ENCODE assay signal across 25 cellular contexts in the genomic region with DNA sequence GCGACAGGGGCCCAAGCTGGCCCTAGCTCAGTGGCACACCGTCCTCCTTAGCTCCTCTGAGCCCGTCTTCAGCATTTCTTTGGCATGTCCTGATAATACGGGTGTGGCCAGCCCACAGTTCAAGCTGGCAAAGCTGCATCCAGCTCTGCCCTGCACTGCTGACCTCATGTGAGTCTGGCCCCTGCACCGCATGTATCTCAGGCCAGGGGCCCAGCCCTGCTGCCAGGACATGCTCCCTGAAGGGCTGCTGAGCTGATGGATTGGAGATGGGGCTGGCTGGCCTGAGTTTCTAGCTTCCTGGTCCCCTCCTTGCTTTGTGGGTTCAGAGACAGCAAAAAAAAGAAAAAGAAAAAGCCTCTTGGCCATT. TPM values are rescaled to one million over a fixed set of nuclear protein-coding genes. Genes with fewer than 3 reads are reported as not detected.
DNase-seq lines count a peak whose midpoint lies in the region; ATAC-seq and TF ChIP-seq lines count a peak whose summit lies in the region.
"Had no signal": no experiment of that assay in that cellular context is flagged by ENCODE, and none has a peak within 500 bp of the region (broad histone marks: within the 10 kb centered on the region; RNA-seq: fewer than 3 reads in every experiment).

No MANE protein-coding gene starts in this region.

- DNase-seq in G401 (ENCODE audit: low spot score) (peak; percentile 44), T-helper 17 cell (no peak), heart right ventricle (no peak), nephron progenitor cell (no peak), head of caudate nucleus (no peak)
- DNase-seq: activated CD4-positive, alpha-beta T cell treated with anti-CD3 and anti-CD28 coated beads, Interleukin-2, amount 50 U/mL, for 4 hours; activated gamma-delta T cell; dermis blood vessel endothelial cell; foreskin keratinocyte; HCEC 1CT; left lung; NCI-H345; PC-3; SIG-M5; sigmoid colon; stimulated activated naive B cell treated with anti-CD40 and anti-IgM and Interleukin-4, amounts not matched to agents 10 μg/mL and 1 μg/mL and 100 μg/mL, for 72 hours; T-helper 2 cell had no signal

- no peaks in the 10 kb centered on the region for H3K9me3 Mint-ChIP-seq in nephron progenitor cell
- H3K9me3 Mint-ChIP-seq: stimulated activated naive B cell treated with anti-CD40 and anti-IgM and Interleukin-4, amounts not matched to agents 10 μg/mL and 1 μg/mL and 100 μg/mL, for 72 hours had no signal

- in situ Hi-C loops in G401 (cut with HindIII; ENCODE audit: low sequenced_read_pairs), result no loop called here

- peak overlapping the region in 7 of 10 donors; percentile 4 to 94 (median 86) for H3K27ac ChIP-seq in heart right ventricle
- H3K27ac ChIP-seq in neural cell (ENCODE audit: low read length), result no peak overlapping the region
- H3K27ac ChIP-seq: BLaER1, foreskin keratinocyte, left lung had no signal

- H3K27ac Mint-ChIP-seq in T-helper 17 cell (no peak overlapping the region), nephron progenitor cell (no peak overlapping the region)
- H3K27ac Mint-ChIP-seq: stimulated activated naive B cell treated with anti-CD40 and anti-IgM and Interleukin-4, amounts not matched to agents 10 μg/mL and 1 μg/mL and 100 μg/mL, for 72 hours had no signal

- no peak overlapping the region for H3K9ac ChIP-seq in neural cell (ENCODE audit: low read length)
- H3K9ac ChIP-seq: BLaER1 had no signal

- H3K4me1 ChIP-seq in heart right ventricle, result peaks cover 2 to 47% (median 31%) of the 10 kb centered on the region in 9 donors
- H3K4me1 ChIP-seq: foreskin keratinocyte had no signal

- no peaks in the 10 kb centered on the region for H3K9me2 ChIP-seq in neural cell (ENCODE audit: insufficient read depth, low read length)

- ATAC-seq in T-helper 17 cell (no peak), heart right ventricle (no peak), HG03139 (IDR thresholded peaks at IDR 0.05; ENCODE audit: unreplicated experiment) (no peak), HG03521 (IDR thresholded peaks at IDR 0.05; ENCODE audit: unreplicated experiment) (no peak)
- ATAC-seq: foreskin keratinocyte; left lung; PC-3; stimulated activated naive B cell treated with anti-CD40 and anti-IgM and Interleukin-4, amounts not matched to agents 10 μg/mL and 1 μg/mL and 100 μg/mL, for 72 hours had no signal

- H3K4me1 Mint-ChIP-seq in T-helper 17 cell (peaks cover 6% of the 10 kb centered on the region), nephron progenitor cell (peaks cover 34% of the 10 kb centered on the region)

- no peaks in the 10 kb centered on the region for H4K20me1 ChIP-seq in neural cell (ENCODE audit: insufficient read depth)
- H4K20me1 ChIP-seq: BLaER1 had no signal

- no peak overlapping the region for H3K4me2 ChIP-seq in neural cell (ENCODE audit: low read length)
- H3K4me2 ChIP-seq: BLaER1 had no signal

- H3K4me3 Mint-ChIP-seq in T-helper 17 cell (peak overlapping the region; percentile 25), nephron progenitor cell (no peak overlapping the region)
- H3K4me3 Mint-ChIP-seq: stimulated activated naive B cell treated with anti-CD40 and anti-IgM and Interleukin-4, amounts not matched to agents 10 μg/mL and 1 μg/mL and 100 μg/mL, for 72 hours had no signal

- H3K4me3 ChIP-seq in heart right ventricle (peak overlapping the region in 8 of 10 donors; percentile 42 to 75 (median 66)), neural cell (ENCODE audit: low read length) (peak overlapping the region; percentile 65)
- H3K4me3 ChIP-seq: BLaER1 had no signal

- no peaks in the 10 kb centered on the region for H3F3A ChIP-seq in neural cell (ENCODE audit: insufficient read depth, low read length, poor library complexity, severe bottlenecking)

- no peak overlapping the region for H2AFZ ChIP-seq in neural cell (ENCODE audit: low read depth, low read length)

- H3K36me3 Mint-ChIP-seq in T-helper 17 cell (ENCODE audit: low read depth) (no peaks in the 10 kb centered on the region), nephron progenitor cell (ENCODE audit: low read depth) (no peaks in the 10 kb centered on the region)
- H3K36me3 Mint-ChIP-seq: stimulated activated naive B cell treated with anti-CD40 and anti-IgM and Interleukin-4, amounts not matched to agents 10 μg/mL and 1 μg/mL and 100 μg/mL, for 72 hours had no signal

- no peaks in the 10 kb centered on the region for H3K9me3 ChIP-seq in T-helper 17 cell (ENCODE audit: control insufficient read depth, low read length, poor library complexity, severe bottlenecking)
- H3K9me3 ChIP-seq in heart right ventricle, result no peaks in the 10 kb centered on the region
- H3K9me3 ChIP-seq in neural cell (ENCODE audit: low read length), result no peaks in the 10 kb centered on the region
- H3K9me3 ChIP-seq: BLaER1, left lung, sigmoid colon had no signal

- H3K27me3 ChIP-seq in heart right ventricle, result peaks cover 13 to 62% (median 38%) of the 10 kb centered on the region in 7 donors
- peaks cover 36% of the 10 kb centered on the region for H3K27me3 ChIP-seq in neural cell (ENCODE audit: insufficient read depth, low read depth, low read length)

- 51 to 63% methylated on average over 5 of the region's 5 CpGs for WGBS in heart right ventricle, 2 donors

- H3K36me3 ChIP-seq in heart right ventricle, result no peaks in the 10 kb centered on the region
- no peaks in the 10 kb centered on the region for H3K36me3 ChIP-seq in neural cell (ENCODE audit: insufficient read depth, low read length)
- H3K36me3 ChIP-seq: BLaER1, left lung, sigmoid colon had no signal

- no peaks in the 10 kb centered on the region for H3K79me2 ChIP-seq in neural cell (replicated peaks; ENCODE audit: insufficient read depth, low read length)

- H3K27me3 Mint-ChIP-seq in T-helper 17 cell (peaks cover 37% of the 10 kb centered on the region), nephron progenitor cell (ENCODE audit: low read depth, poor library complexity) (peaks cover 29% of the 10 kb centered on the region)

- intact Hi-C loops in heart right ventricle (cut with DNase I), result loop anchor here in 1 of 10 donors (5.0 kb wide), 1 partner anchor 208 kb away; no protein-coding TSS in a partner anchor
- intact Hi-C loops in head of caudate nucleus (cut with DNase I), result no loop called here

- no peak for TF ChIP-seq EP300 in neural cell (conservative IDR thresholded peaks at IDR 0.05; ENCODE audit: poor library complexity, severe bottlenecking)

- no peak for TF ChIP-seq RAD21 in neural cell (conservative IDR thresholded peaks at IDR 0.05)

- TF ChIP-seq CTCF in heart right ventricle (IDR thresholded peaks at IDR 0.05), result no peak
- no peak for TF ChIP-seq CTCF in neural cell (IDR thresholded peaks at IDR 0.05; ENCODE audit: poor library complexity, severe bottlenecking)
- no peak for TF ChIP-seq CTCF in nephron progenitor cell (IDR thresholded peaks at IDR 0.05)

TF ChIP-seq in neural cell, 6 proteins besides CTCF, POLR2A, EP300 and RAD21:
- no peak for TF ChIP-seq TAF1 (IDR thresholded peaks at IDR 0.05; ENCODE audit: low read depth)
- TF ChIP-seq POLR2AphosphoS5 (IDR thresholded peaks at IDR 0.05), result no peak
- no peak for TF ChIP-seq EZH2 (IDR thresholded peaks at IDR 0.05; ENCODE audit: borderline replicate concordance, insufficient read depth, low read length, poor library complexity, severe bottlenecking)
- TF ChIP-seq MXI1 (conservative IDR thresholded peaks at IDR 0.05; ENCODE audit: poor library complexity, severe bottlenecking), result no peak
- no peak for TF ChIP-seq SMC3 (conservative IDR thresholded peaks at IDR 0.05; ENCODE audit: poor library complexity)
- TF ChIP-seq, protein P1, sequence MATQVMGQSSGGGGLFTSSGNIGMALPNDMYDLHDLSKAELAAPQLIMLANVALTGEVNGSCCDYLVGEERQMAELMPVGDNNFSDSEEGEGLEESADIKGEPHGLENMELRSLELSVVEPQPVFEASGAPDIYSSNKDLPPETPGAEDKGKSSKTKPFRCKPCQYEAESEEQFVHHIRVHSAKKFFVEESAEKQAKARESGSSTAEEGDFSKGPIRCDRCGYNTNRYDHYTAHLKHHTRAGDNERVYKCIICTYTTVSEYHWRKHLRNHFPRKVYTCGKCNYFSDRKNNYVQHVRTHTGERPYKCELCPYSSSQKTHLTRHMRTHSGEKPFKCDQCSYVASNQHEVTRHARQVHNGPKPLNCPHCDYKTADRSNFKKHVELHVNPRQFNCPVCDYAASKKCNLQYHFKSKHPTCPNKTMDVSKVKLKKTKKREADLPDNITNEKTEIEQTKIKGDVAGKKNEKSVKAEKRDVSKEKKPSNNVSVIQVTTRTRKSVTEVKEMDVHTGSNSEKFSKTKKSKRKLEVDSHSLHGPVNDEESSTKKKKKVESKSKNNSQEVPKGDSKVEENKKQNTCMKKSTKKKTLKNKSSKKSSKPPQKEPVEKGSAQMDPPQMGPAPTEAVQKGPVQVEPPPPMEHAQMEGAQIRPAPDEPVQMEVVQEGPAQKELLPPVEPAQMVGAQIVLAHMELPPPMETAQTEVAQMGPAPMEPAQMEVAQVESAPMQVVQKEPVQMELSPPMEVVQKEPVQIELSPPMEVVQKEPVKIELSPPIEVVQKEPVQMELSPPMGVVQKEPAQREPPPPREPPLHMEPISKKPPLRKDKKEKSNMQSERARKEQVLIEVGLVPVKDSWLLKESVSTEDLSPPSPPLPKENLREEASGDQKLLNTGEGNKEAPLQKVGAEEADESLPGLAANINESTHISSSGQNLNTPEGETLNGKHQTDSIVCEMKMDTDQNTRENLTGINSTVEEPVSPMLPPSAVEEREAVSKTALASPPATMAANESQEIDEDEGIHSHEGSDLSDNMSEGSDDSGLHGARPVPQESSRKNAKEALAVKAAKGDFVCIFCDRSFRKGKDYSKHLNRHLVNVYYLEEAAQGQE (IDR thresholded peaks at IDR 0.05; ENCODE audit: borderline replicate concordance), result no peak

RNA-seq across cellular contexts. Expression of a gene that starts 2.4 kb away (rescaled TPM):
- not detected in 2 replicates for total RNA-seq in G401 (2014; rRNA removed; shearing (Covaris generic))
- total RNA-seq in T-helper 17 cell (under 1 TPM; 0.18 to 0.40 TPM), heart right ventricle (10 to 100 TPM in 1 of 10 donors, 1 to 10 TPM in 9; 2.6 to 13.0 (median 4.6) TPM)
- polyA plus RNA-seq in heart right ventricle (1 to 10 TPM; 2.5 to 4.9 TPM), neural cell (4.8 TPM in 2 replicates)
- polyA minus RNA-seq in neural cell, result 12.8 and 14.1 TPM in 2 replicates
- total RNA-seq: foreskin keratinocyte, osteoblast had no signal
- polyA plus RNA-seq: foreskin keratinocyte had no signal

RNA-seq across cellular contexts. Expression of a gene that starts 41.7 kb away (rescaled TPM):
- not detected in 2 replicates for total RNA-seq in G401 (2014; rRNA removed; shearing (Covaris generic))
- total RNA-seq in T-helper 17 cell (not detected), heart right ventricle (not detected)
- polyA plus RNA-seq in heart right ventricle (not detected), neural cell (not detected in 2 replicates)
- polyA minus RNA-seq in neural cell, result not detected in 2 replicates
- total RNA-seq: A673, bronchial epithelial cell, dermis blood vessel endothelial cell, foreskin keratinocyte, left lung, mononuclear cell, osteoblast, PC-3, sigmoid colon had no signal
- polyA plus RNA-seq: foreskin keratinocyte, sigmoid colon had no signal
